ENCODE assay signal across 26 cellular contexts in genomic region chr11:128189823-128190222, GRCh38.
DNase-seq lines count a peak whose midpoint lies in the region; ATAC-seq and TF ChIP-seq lines count a peak whose summit lies in the region.
"Had no signal": no experiment of that assay in that cellular context is flagged by ENCODE, and none has a peak within 500 bp of the region (broad histone marks: within the 10 kb centered on the region; RNA-seq: fewer than 3 reads in every experiment).

No MANE protein-coding gene starts in this region.

- TF ChIP-seq CTCF in DND-41 (IDR thresholded peaks at IDR 0.05; ENCODE audit: borderline replicate concordance, extremely low read depth, low read length, poor library complexity, severe bottlenecking) (no peak), esophagus squamous epithelium (IDR thresholded peaks at IDR 0.05) (no peak), psoas muscle (IDR thresholded peaks at IDR 0.05) (no peak)

- peak overlapping the region; percentile 53 for H3K4me2 ChIP-seq in DND-41 (ENCODE audit: insufficient read depth, low read length)
- H3K4me2 ChIP-seq: BLaER1 treated with 17β-estradiol and CSF1 and Interleukin-3, amounts not matched to agents 10 nM and 100 nM had no signal

- no peak for TF ChIP-seq POLR2A in esophagus squamous epithelium (IDR thresholded peaks at IDR 0.05)

- H3K4me1 ChIP-seq in DND-41 (ENCODE audit: insufficient read depth, low read length) (peaks cover 77% of the 10 kb centered on the region), esophagus squamous epithelium (peaks cover 0 to 7% (median 0%) of the 10 kb centered on the region in 3 donors), psoas muscle (no peaks in the 10 kb centered on the region)

- no peak for DNase-seq in T-helper 2 cell treated with Interferon-gamma antibody and Interleukin-4, amounts not matched to agents 5 μg/mL and 100 μg/mL, for 36 hours (ENCODE audit: low spot score)
- DNase-seq in T-helper 2 cell: no peak
- no peak for DNase-seq in DND-41
- DNase-seq in activated naive CD8-positive, alpha-beta T cell treated with anti-CD3 and anti-CD28 coated beads for 36 hours: no peak
- no peak for DNase-seq in natural killer cell treated with Interleukin-12 subunit alpha and Interleukin-12 subunit beta and Interleukin-15 and Interleukin-18, amount 100 ng/mL, for 72 hours (ENCODE audit: low spot score)
- DNase-seq in esophagus squamous epithelium (lab: John Stamatoyannopoulos, UW): no peak
- DNase-seq in psoas muscle: no peak
- DNase-seq: Calu3; central memory CD4-positive, alpha-beta T cell; DMS79; endodermal cell; GDM1; HCEC 1CT; left ventricle myocardium superior; NCI-H2107; nucleus accumbens; right lobe of liver; substantia nigra; T1000; trophoblast cell had no signal

- peaks cover 9% of the 10 kb centered on the region for H3K36me3 Mint-ChIP-seq in T-helper 2 cell treated with Interferon-gamma antibody and Interleukin-4, amounts not matched to agents 5 μg/mL and 100 μg/mL, for 36 hours (ENCODE audit: low read depth)
- H3K36me3 Mint-ChIP-seq in activated naive CD8-positive, alpha-beta T cell treated with anti-CD3 and anti-CD28 coated beads for 36 hours: peaks cover 11% of the 10 kb centered on the region
- H3K36me3 Mint-ChIP-seq in natural killer cell treated with Interleukin-12 subunit alpha and Interleukin-12 subunit beta and Interleukin-15 and Interleukin-18, amount 100 ng/mL, for 72 hours: peaks cover 17% of the 10 kb centered on the region

- peak overlapping the region in 1 of 2 experiments; percentile 26; a peak in 2 of 4 replicates for H3K4me3 ChIP-seq in DND-41 (ENCODE audit: low read depth in 1 of 2, low read length in 2 of 2)
- H3K4me3 ChIP-seq in esophagus squamous epithelium: no peak overlapping the region
- H3K4me3 ChIP-seq in psoas muscle: no peak overlapping the region
- H3K4me3 ChIP-seq: BLaER1 treated with 17β-estradiol and CSF1 and Interleukin-3, amounts not matched to agents 10 nM and 100 nM; right lobe of liver had no signal

- ATAC-seq in DND-41 (ENCODE audit: insufficient read depth, low read depth) (peak; percentile 10), HG02852 (IDR thresholded peaks at IDR 0.05; ENCODE audit: unreplicated experiment) (no peak), psoas muscle (no peak)
- ATAC-seq in natural killer cell treated with Interleukin-12 subunit alpha and Interleukin-12 subunit beta and Interleukin-15 and Interleukin-18, amount 100 ng/mL, for 72 hours: peak; percentile 11 to 35
- ATAC-seq: activated T-helper 17 cell treated with anti-CD3 and anti-CD28 coated beads, Interleukin-2, amount 50 U/mL, for 72 hours; left ventricle myocardium superior had no signal

- peaks cover 11% of the 10 kb centered on the region for H3K9me3 ChIP-seq in DND-41 (ENCODE audit: insufficient read depth, low read length, severe bottlenecking)
- H3K9me3 ChIP-seq in esophagus squamous epithelium: peaks cover 0 to 1% (median 0%) of the 10 kb centered on the region in 3 donors
- no peaks in the 10 kb centered on the region for H3K9me3 ChIP-seq in psoas muscle
- H3K9me3 ChIP-seq: right lobe of liver had no signal

- H3K27ac Mint-ChIP-seq in T-helper 2 cell treated with Interferon-gamma antibody and Interleukin-4, amounts not matched to agents 5 μg/mL and 100 μg/mL, for 36 hours: no peak overlapping the region
- H3K27ac Mint-ChIP-seq in activated naive CD8-positive, alpha-beta T cell treated with anti-CD3 and anti-CD28 coated beads for 36 hours: peak overlapping the region; percentile 73
- H3K27ac Mint-ChIP-seq in natural killer cell treated with Interleukin-12 subunit alpha and Interleukin-12 subunit beta and Interleukin-15 and Interleukin-18, amount 100 ng/mL, for 72 hours: peak overlapping the region; percentile 60 to 91
- H3K27ac Mint-ChIP-seq: activated T-helper 17 cell treated with anti-CD3 and anti-CD28 coated beads, Interleukin-2, amount 50 U/mL, for 72 hours; endodermal cell; progenitor cell of endocrine pancreas had no signal

- H3K27ac ChIP-seq in DND-41 (ENCODE audit: low read length): peak overlapping the region; percentile 91
- no peak overlapping the region for H3K27ac ChIP-seq in esophagus squamous epithelium
- H3K27ac ChIP-seq in psoas muscle: no peak overlapping the region
- H3K27ac ChIP-seq: 22Rv1; BLaER1 treated with 17β-estradiol and CSF1 and Interleukin-3, amounts not matched to agents 10 nM and 100 nM; right lobe of liver had no signal

- H2AFZ ChIP-seq in DND-41 (ENCODE audit: low read depth, low read length): peak overlapping the region; percentile 58

- H3K9me3 Mint-ChIP-seq in T-helper 2 cell treated with Interferon-gamma antibody and Interleukin-4, amounts not matched to agents 5 μg/mL and 100 μg/mL, for 36 hours: peaks cover 16% of the 10 kb centered on the region
- peaks cover 15% of the 10 kb centered on the region for H3K9me3 Mint-ChIP-seq in activated naive CD8-positive, alpha-beta T cell treated with anti-CD3 and anti-CD28 coated beads for 36 hours
- H3K9me3 Mint-ChIP-seq in natural killer cell treated with Interleukin-12 subunit alpha and Interleukin-12 subunit beta and Interleukin-15 and Interleukin-18, amount 100 ng/mL, for 72 hours: peaks cover 3% of the 10 kb centered on the region

- peak overlapping the region; percentile 11 for H3K4me3 Mint-ChIP-seq in T-helper 2 cell treated with Interferon-gamma antibody and Interleukin-4, amounts not matched to agents 5 μg/mL and 100 μg/mL, for 36 hours
- no peak overlapping the region for H3K4me3 Mint-ChIP-seq in activated naive CD8-positive, alpha-beta T cell treated with anti-CD3 and anti-CD28 coated beads for 36 hours
- H3K4me3 Mint-ChIP-seq in natural killer cell treated with Interleukin-12 subunit alpha and Interleukin-12 subunit beta and Interleukin-15 and Interleukin-18, amount 100 ng/mL, for 72 hours: peak overlapping the region; percentile 67
- H3K4me3 Mint-ChIP-seq: activated T-helper 17 cell treated with anti-CD3 and anti-CD28 coated beads, Interleukin-2, amount 50 U/mL, for 72 hours; endodermal cell; IgD-negative memory B cell had no signal

- H3K9ac ChIP-seq in DND-41 (ENCODE audit: low read depth, low read length): peak overlapping the region; percentile 43
- H3K9ac ChIP-seq: BLaER1 treated with 17β-estradiol and CSF1 and Interleukin-3, amounts not matched to agents 10 nM and 100 nM had no signal

- intact Hi-C loops in esophagus squamous epithelium (cut with DNase I) (no loop called here), psoas muscle (cut with DNase I) (no loop called here)

- H3K4me1 Mint-ChIP-seq in T-helper 2 cell treated with Interferon-gamma antibody and Interleukin-4, amounts not matched to agents 5 μg/mL and 100 μg/mL, for 36 hours (ENCODE audit: low read depth): peaks cover 28% of the 10 kb centered on the region
- peaks cover 32% of the 10 kb centered on the region for H3K4me1 Mint-ChIP-seq in activated naive CD8-positive, alpha-beta T cell treated with anti-CD3 and anti-CD28 coated beads for 36 hours
- H3K4me1 Mint-ChIP-seq in natural killer cell treated with Interleukin-12 subunit alpha and Interleukin-12 subunit beta and Interleukin-15 and Interleukin-18, amount 100 ng/mL, for 72 hours (ENCODE audit: low read depth in 2 of 2): peaks cover 49 to 54% of the 10 kb centered on the region in 2 donors

- no peaks in the 10 kb centered on the region for H3K79me2 ChIP-seq in DND-41 (ENCODE audit: insufficient read depth, low read length)

- H4K20me1 ChIP-seq in DND-41 (ENCODE audit: insufficient read depth, low read length): no peaks in the 10 kb centered on the region
- H4K20me1 ChIP-seq: BLaER1 treated with 17β-estradiol and CSF1 and Interleukin-3, amounts not matched to agents 10 nM and 100 nM had no signal

- no peaks in the 10 kb centered on the region for H3K27me3 ChIP-seq in DND-41 (ENCODE audit: insufficient read depth, low read length, poor library complexity)
- H3K27me3 ChIP-seq in esophagus squamous epithelium: no peaks in the 10 kb centered on the region
- H3K27me3 ChIP-seq in psoas muscle (ENCODE audit: insufficient read depth in 3 of 3, low read length in 2 of 3): no peaks in the 10 kb centered on the region
- H3K27me3 ChIP-seq: BLaER1 treated with 17β-estradiol and CSF1 and Interleukin-3, amounts not matched to agents 10 nM and 100 nM; right lobe of liver had no signal

- peaks cover 4% of the 10 kb centered on the region; the same call in 1 of the 2 replicates for H3K36me3 ChIP-seq in DND-41 (ENCODE audit: insufficient read depth, low read length)
- H3K36me3 ChIP-seq in esophagus squamous epithelium: no peaks in the 10 kb centered on the region
- no peaks in the 10 kb centered on the region for H3K36me3 ChIP-seq in psoas muscle (ENCODE audit: insufficient read depth in 1 of 2, low read depth in 1 of 2)
- H3K36me3 ChIP-seq: BLaER1 treated with 17β-estradiol and CSF1 and Interleukin-3, amounts not matched to agents 10 nM and 100 nM; right lobe of liver had no signal

- 80 to 89% methylated on average over 4 of the region's 4 CpGs for WGBS in esophagus squamous epithelium, 2 donors
- WGBS in psoas muscle, 3 donors: 83 to 86% (median 86%) methylated on average over 4 of the region's 4 CpGs

- H3K27me3 Mint-ChIP-seq in T-helper 2 cell treated with Interferon-gamma antibody and Interleukin-4, amounts not matched to agents 5 μg/mL and 100 μg/mL, for 36 hours (ENCODE audit: low read depth): no peaks in the 10 kb centered on the region
- no peaks in the 10 kb centered on the region for H3K27me3 Mint-ChIP-seq in activated naive CD8-positive, alpha-beta T cell treated with anti-CD3 and anti-CD28 coated beads for 36 hours
- no peaks in the 10 kb centered on the region for H3K27me3 Mint-ChIP-seq in natural killer cell treated with Interleukin-12 subunit alpha and Interleukin-12 subunit beta and Interleukin-15 and Interleukin-18, amount 100 ng/mL, for 72 hours
- H3K27me3 Mint-ChIP-seq: activated T-helper 17 cell treated with anti-CD3 and anti-CD28 coated beads, Interleukin-2, amount 50 U/mL, for 72 hours; IgD-negative memory B cell had no signal

Comparison
In these comparisons a context has a peak if more than half of its experiments do, and no peak if none do; other contexts are left out.
1. ATAC-seq: peak in DND-41 (single experiment) and natural killer cell treated with Interleukin-12 subunit alpha and Interleukin-12 subunit beta and Interleukin-15 and Interleukin-18, amount 100 ng/mL, for 72 hours (2 of 2); none in HG02852 (single experiment) and psoas muscle (0 of 4).